1 cellular context compared by ENCODE assay signal in genomic region chr2:197515798-197516761, GRCh38.
TF ChIP-seq lines count a peak whose summit lies in the region.

TSS of gene MOB4 (plus strand) at chr2:197516066. CDS start at chr2:197516087, 21 bp downstream.

TF ChIP-seq in HepG2, 621 proteins besides CTCF, POLR2A, EP300 and RAD21 (continued from another document and continues in another):
- TF ChIP-seq AHDC1 (CRISPR knock-in tag; IDR thresholded peaks at IDR 0.05; ENCODE audit: borderline replicate concordance): peak; percentile 90
- TF ChIP-seq, protein P1, sequence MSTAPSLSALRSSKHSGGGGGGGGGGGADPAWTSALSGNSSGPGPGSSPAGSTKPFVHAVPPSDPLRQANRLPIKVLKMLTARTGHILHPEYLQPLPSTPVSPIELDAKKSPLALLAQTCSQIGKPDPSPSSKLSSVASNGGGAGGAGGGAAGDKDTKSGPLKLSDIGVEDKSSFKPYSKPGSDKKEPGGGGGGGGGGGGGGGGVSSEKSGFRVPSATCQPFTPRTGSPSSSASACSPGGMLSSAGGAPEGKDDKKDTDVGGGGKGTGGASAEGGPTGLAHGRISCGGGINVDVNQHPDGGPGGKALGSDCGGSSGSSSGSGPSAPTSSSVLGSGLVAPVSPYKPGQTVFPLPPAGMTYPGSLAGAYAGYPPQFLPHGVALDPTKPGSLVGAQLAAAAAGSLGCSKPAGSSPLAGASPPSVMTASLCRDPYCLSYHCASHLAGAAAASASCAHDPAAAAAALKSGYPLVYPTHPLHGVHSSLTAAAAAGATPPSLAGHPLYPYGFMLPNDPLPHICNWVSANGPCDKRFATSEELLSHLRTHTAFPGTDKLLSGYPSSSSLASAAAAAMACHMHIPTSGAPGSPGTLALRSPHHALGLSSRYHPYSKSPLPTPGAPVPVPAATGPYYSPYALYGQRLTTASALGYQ (CRISPR knock-in tag; IDR thresholded peaks at IDR 0.05): peak; percentile 72
- TF ChIP-seq, protein P2, sequence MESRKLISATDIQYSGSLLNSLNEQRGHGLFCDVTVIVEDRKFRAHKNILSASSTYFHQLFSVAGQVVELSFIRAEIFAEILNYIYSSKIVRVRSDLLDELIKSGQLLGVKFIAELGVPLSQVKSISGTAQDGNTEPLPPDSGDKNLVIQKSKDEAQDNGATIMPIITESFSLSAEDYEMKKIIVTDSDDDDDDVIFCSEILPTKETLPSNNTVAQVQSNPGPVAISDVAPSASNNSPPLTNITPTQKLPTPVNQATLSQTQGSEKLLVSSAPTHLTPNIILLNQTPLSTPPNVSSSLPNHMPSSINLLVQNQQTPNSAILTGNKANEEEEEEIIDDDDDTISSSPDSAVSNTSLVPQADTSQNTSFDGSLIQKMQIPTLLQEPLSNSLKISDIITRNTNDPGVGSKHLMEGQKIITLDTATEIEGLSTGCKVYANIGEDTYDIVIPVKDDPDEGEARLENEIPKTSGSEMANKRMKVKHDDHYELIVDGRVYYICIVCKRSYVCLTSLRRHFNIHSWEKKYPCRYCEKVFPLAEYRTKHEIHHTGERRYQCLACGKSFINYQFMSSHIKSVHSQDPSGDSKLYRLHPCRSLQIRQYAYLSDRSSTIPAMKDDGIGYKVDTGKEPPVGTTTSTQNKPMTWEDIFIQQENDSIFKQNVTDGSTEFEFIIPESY (CRISPR knock-in tag; IDR thresholded peaks at IDR 0.05): peak; percentile 83; the same call in 1 of the 2 replicates
- TF ChIP-seq ZNF232 (CRISPR knock-in tag; IDR thresholded peaks at IDR 0.05; ENCODE audit: borderline replicate concordance): peak; percentile 47; the same call in 1 of the 2 replicates
- peak; percentile 82; the same call in 1 of the 2 replicates for TF ChIP-seq ZNF121 (CRISPR knock-in tag; IDR thresholded peaks at IDR 0.05)
- TF ChIP-seq, protein P3, sequence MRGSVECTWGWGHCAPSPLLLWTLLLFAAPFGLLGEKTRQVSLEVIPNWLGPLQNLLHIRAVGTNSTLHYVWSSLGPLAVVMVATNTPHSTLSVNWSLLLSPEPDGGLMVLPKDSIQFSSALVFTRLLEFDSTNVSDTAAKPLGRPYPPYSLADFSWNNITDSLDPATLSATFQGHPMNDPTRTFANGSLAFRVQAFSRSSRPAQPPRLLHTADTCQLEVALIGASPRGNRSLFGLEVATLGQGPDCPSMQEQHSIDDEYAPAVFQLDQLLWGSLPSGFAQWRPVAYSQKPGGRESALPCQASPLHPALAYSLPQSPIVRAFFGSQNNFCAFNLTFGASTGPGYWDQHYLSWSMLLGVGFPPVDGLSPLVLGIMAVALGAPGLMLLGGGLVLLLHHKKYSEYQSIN (CRISPR knock-in tag; IDR thresholded peaks at IDR 0.05; ENCODE audit: borderline replicate concordance): peak; percentile 49; the same call in 1 of the 2 replicates
- peak; percentile 93 for TF ChIP-seq ZNF274 (CRISPR knock-in tag; IDR thresholded peaks at IDR 0.05)
- peak; percentile 90 for TF ChIP-seq ZNF446 (CRISPR knock-in tag; IDR thresholded peaks at IDR 0.05)
- peak; percentile 58; the same call in 1 of the 2 replicates for TF ChIP-seq KLF12 (CRISPR knock-in tag; IDR thresholded peaks at IDR 0.05; ENCODE audit: borderline replicate concordance)
- 0 out of 2 replicates have a peak, but pooled peaks have one; percentile 47 for TF ChIP-seq ZNF33A (CRISPR knock-in tag; IDR thresholded peaks at IDR 0.05; ENCODE audit: borderline replicate concordance)
- TF ChIP-seq KLF11 (CRISPR knock-in tag; IDR thresholded peaks at IDR 0.05): peak; percentile 91; the same call in 1 of the 2 replicates
- TF ChIP-seq MTA1 (CRISPR knock-in tag; IDR thresholded peaks at IDR 0.05; ENCODE audit: borderline replicate concordance): peak; percentile 98
- TF ChIP-seq SMAD9 (CRISPR knock-in tag; IDR thresholded peaks at IDR 0.05): no peak
- peak; percentile 90 for TF ChIP-seq BCL6 (CRISPR knock-in tag; IDR thresholded peaks at IDR 0.05)
- TF ChIP-seq ZNF710 (CRISPR knock-in tag; IDR thresholded peaks at IDR 0.05; ENCODE audit: borderline replicate concordance): peak; percentile 85
- TF ChIP-seq, protein P4, sequence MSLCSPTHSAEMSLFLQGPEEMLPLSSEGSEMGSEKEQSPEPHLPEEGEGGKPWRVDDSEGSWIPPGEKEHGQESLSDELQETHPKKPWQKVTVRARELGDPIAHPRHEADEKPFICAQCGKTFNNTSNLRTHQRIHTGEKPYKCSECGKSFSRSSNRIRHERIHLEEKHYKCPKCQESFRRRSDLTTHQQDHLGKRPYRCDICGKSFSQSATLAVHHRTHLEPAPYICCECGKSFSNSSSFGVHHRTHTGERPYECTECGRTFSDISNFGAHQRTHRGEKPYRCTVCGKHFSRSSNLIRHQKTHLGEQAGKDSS (CRISPR knock-in tag; IDR thresholded peaks at IDR 0.05; ENCODE audit: borderline replicate concordance, low read depth): peak; percentile 96
- TF ChIP-seq, protein P5, sequence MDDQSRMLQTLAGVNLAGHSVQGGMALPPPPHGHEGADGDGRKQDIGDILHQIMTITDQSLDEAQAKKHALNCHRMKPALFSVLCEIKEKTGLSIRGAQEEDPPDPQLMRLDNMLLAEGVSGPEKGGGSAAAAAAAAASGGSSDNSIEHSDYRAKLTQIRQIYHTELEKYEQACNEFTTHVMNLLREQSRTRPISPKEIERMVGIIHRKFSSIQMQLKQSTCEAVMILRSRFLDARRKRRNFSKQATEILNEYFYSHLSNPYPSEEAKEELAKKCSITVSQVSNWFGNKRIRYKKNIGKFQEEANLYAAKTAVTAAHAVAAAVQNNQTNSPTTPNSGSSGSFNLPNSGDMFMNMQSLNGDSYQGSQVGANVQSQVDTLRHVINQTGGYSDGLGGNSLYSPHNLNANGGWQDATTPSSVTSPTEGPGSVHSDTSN (CRISPR knock-in tag; IDR thresholded peaks at IDR 0.05; ENCODE audit: borderline replicate concordance): 0 out of 2 replicates have a peak, but pooled peaks have one; percentile 48
- TF ChIP-seq ZNF761 (CRISPR knock-in tag; conservative IDR thresholded peaks at IDR 0.05): peak; percentile 97
- TF ChIP-seq YEATS4 (CRISPR knock-in tag; IDR thresholded peaks at IDR 0.05; ENCODE audit: borderline replicate concordance): peak; percentile 99; the same call in 1 of the 2 replicates
- peak; percentile 100 for TF ChIP-seq SRSF1 (optimal IDR thresholded peaks at IDR 0.05; ENCODE audit: low read depth, low read length)
- TF ChIP-seq ZNF839 (CRISPR knock-in tag; IDR thresholded peaks at IDR 0.05; ENCODE audit: borderline replicate concordance): peak; percentile 99
- no peak for TF ChIP-seq HMGA1 (CRISPR knock-in tag; conservative IDR thresholded peaks at IDR 0.05)
- TF ChIP-seq, protein P6, sequence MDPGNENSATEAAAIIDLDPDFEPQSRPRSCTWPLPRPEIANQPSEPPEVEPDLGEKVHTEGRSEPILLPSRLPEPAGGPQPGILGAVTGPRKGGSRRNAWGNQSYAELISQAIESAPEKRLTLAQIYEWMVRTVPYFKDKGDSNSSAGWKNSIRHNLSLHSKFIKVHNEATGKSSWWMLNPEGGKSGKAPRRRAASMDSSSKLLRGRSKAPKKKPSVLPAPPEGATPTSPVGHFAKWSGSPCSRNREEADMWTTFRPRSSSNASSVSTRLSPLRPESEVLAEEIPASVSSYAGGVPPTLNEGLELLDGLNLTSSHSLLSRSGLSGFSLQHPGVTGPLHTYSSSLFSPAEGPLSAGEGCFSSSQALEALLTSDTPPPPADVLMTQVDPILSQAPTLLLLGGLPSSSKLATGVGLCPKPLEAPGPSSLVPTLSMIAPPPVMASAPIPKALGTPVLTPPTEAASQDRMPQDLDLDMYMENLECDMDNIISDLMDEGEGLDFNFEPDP (CRISPR knock-in tag; conservative IDR thresholded peaks at IDR 0.05): no peak
- no peak; the same call in 1 of the 2 replicates for TF ChIP-seq ZNF569 (CRISPR knock-in tag; IDR thresholded peaks at IDR 0.05; ENCODE audit: borderline replicate concordance)
- TF ChIP-seq NFRKB (IDR thresholded peaks at IDR 0.05): peak; percentile 65; the same call in 1 of the 2 replicates
- TF ChIP-seq TMF1 (CRISPR knock-in tag; IDR thresholded peaks at IDR 0.05; ENCODE audit: low read depth): peak; percentile 96; the same call in 1 of the 2 replicates
- no peak for TF ChIP-seq MTA3 (CRISPR knock-in tag; IDR thresholded peaks at IDR 0.05)
- TF ChIP-seq ZNF775 (CRISPR knock-in tag; IDR thresholded peaks at IDR 0.05; ENCODE audit: borderline replicate concordance): no peak
- peak; percentile 63; the same call in 1 of the 2 replicates for TF ChIP-seq NCOA1 (CRISPR knock-in tag; IDR thresholded peaks at IDR 0.05)
- peak; percentile 68 for TF ChIP-seq RARA (CRISPR knock-in tag; IDR thresholded peaks at IDR 0.05)
- peak; percentile 96 for TF ChIP-seq NRL (CRISPR knock-in tag; IDR thresholded peaks at IDR 0.05; ENCODE audit: borderline replicate concordance)
- TF ChIP-seq ZNF724P (CRISPR knock-in tag; IDR thresholded peaks at IDR 0.05; ENCODE audit: borderline replicate concordance): peak; percentile 82
- peak; percentile 100; the same call in 1 of the 2 replicates for TF ChIP-seq IRF9 (CRISPR knock-in tag; IDR thresholded peaks at IDR 0.05; ENCODE audit: borderline replicate concordance)
- TF ChIP-seq ZNF263 (CRISPR knock-in tag; IDR thresholded peaks at IDR 0.05): peak; percentile 59
- peak; percentile 99 for TF ChIP-seq ZNF792 (CRISPR knock-in tag; IDR thresholded peaks at IDR 0.05)
- TF ChIP-seq IRF1 (CRISPR knock-in tag; IDR thresholded peaks at IDR 0.05; ENCODE audit: low read depth): no peak; the same call in 1 of the 2 replicates
- TF ChIP-seq, protein P7, sequence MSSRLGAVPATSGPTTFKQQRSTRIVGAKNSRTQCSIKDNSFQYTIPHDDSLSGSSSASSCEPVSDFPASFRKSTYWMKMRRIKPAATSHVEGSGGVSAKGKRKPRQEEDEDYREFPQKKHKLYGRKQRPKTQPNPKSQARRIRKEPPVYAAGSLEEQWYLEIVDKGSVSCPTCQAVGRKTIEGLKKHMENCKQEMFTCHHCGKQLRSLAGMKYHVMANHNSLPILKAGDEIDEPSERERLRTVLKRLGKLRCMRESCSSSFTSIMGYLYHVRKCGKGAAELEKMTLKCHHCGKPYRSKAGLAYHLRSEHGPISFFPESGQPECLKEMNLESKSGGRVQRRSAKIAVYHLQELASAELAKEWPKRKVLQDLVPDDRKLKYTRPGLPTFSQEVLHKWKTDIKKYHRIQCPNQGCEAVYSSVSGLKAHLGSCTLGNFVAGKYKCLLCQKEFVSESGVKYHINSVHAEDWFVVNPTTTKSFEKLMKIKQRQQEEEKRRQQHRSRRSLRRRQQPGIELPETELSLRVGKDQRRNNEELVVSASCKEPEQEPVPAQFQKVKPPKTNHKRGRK (CRISPR knock-in tag; IDR thresholded peaks at IDR 0.05): peak; percentile 94
- TF ChIP-seq MBNL3 (CRISPR knock-in tag; conservative IDR thresholded peaks at IDR 0.05): no peak
- TF ChIP-seq HCFC1 (IDR thresholded peaks at IDR 0.05; ENCODE audit: low read depth, low read length): peak; percentile 50
- peak; percentile 99 for TF ChIP-seq ZNF605 (CRISPR knock-in tag; IDR thresholded peaks at IDR 0.05)
